Comparison of ENCODE assay signal across 17 cellular contexts in the genomic region with DNA sequence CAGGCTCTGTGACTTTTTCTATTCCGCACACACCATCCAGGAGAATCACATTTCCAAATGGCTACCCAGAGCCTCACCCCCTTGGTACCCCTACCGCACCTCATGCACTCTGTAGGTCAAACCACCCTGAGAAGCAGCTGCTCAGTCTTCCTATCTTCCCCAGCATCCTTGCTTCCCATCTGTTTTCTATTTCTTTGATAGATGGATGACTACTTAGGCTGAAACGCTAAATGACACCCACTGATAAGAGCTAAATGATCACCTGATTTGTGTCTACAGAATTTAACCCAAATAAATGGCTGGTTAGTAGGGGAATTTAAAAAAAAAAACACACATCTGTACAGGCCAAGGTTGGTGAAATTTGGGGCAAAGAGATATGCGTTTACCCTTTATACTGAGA. TPM values are rescaled to one million over a fixed set of nuclear protein-coding genes. Genes with fewer than 3 reads are reported as not detected.
DNase-seq lines count a peak whose midpoint lies in the region; ATAC-seq and TF ChIP-seq lines count a peak whose summit lies in the region.
"Had no signal": no experiment of that assay in that cellular context is flagged by ENCODE, and none has a peak within 500 bp of the region (broad histone marks: within the 10 kb centered on the region; RNA-seq: fewer than 3 reads in every experiment).

No MANE protein-coding gene starts in this region.

- no peaks in the 10 kb centered on the region for H3K27me3 Mint-ChIP-seq in MCF 10A (ENCODE audit: insufficient read depth, unreplicated experiment)
- H3K27me3 Mint-ChIP-seq: B cell; CD4-positive, alpha-beta T cell had no signal

- peaks cover 10% of the 10 kb centered on the region for H3K36me3 Mint-ChIP-seq in MCF 10A (ENCODE audit: insufficient read depth, unreplicated experiment)

- no peak overlapping the region for H3K9ac ChIP-seq in mammary epithelial cell (ENCODE audit: insufficient read depth, low read length)
- H3K9ac ChIP-seq: BLaER1 treated with 17β-estradiol and CSF1 and Interleukin-3, amounts not matched to agents 10 nM and 100 nM had no signal

- H3K36me3 ChIP-seq in mammary epithelial cell (ENCODE audit: insufficient read depth, low read length) = no peaks in the 10 kb centered on the region

- H3K9me3 ChIP-seq in mammary epithelial cell (replicated peaks; ENCODE audit: insufficient read depth, low read length) = no peaks in the 10 kb centered on the region
- H3K9me3 ChIP-seq: A549, Caco-2 had no signal

- WGBS in mammary epithelial cell (ENCODE audit: low coverage, missing lambda C conversion rate) = 95% methylated on average over 4 of the region's 4 CpGs

- CTCF ChIA-PET in MCF 10A (lab: Yijun Ruan, JAX) (interaction anchor here (2.3 kb wide), 1 partner anchor 250 kb away, joined by 8 read pairs; no protein-coding TSS in a partner anchor), mammary epithelial cell (lab: Charles Lee; ENCODE audit: low non-redundant PET) (no interaction called here)

- peaks cover 13% of the 10 kb centered on the region for H3K4me1 Mint-ChIP-seq in MCF 10A (ENCODE audit: insufficient read depth, unreplicated experiment)
- H3K4me1 Mint-ChIP-seq: B cell had no signal

- no peak overlapping the region for H3K4me3 Mint-ChIP-seq in MCF 10A (ENCODE audit: unreplicated experiment)
- H3K4me3 Mint-ChIP-seq: B cell; CD4-positive, alpha-beta T cell; CD8-positive, alpha-beta T cell had no signal

- intact Hi-C loops in MCF 10A (cut with micrococcal nuclease) (loop anchor here (5.0 kb wide), 1 partner anchor 714 kb away; no protein-coding TSS in a partner anchor), mammary epithelial cell (cut with micrococcal nuclease) (no loop called here)

- peaks cover 6% of the 10 kb centered on the region for H3K4me1 ChIP-seq in mammary epithelial cell (ENCODE audit: insufficient read depth, low read length)
- H3K4me1 ChIP-seq: A549; BLaER1 treated with 17β-estradiol and CSF1 and Interleukin-3, amounts not matched to agents 10 nM and 100 nM; Caco-2 had no signal

- BruUV-seq in MCF 10A (replicated peaks; lab: Mats Ljungman, UMichigan) (no TSS peak), mammary epithelial cell (replicated peaks; lab: Mats Ljungman, UMichigan) (no TSS peak)

- peaks cover 6% of the 10 kb centered on the region for H3K79me2 ChIP-seq in mammary epithelial cell (ENCODE audit: insufficient read depth, low read length)

- peak overlapping the region; percentile 27 for H3K27ac Mint-ChIP-seq in MCF 10A (ENCODE audit: low read depth, unreplicated experiment)
- H3K27ac Mint-ChIP-seq: B cell; CD4-positive, alpha-beta T cell; CD8-positive, alpha-beta T cell had no signal

- no peak overlapping the region for H3K4me2 ChIP-seq in mammary epithelial cell (ENCODE audit: insufficient read depth, low read depth, low read length)
- H3K4me2 ChIP-seq: A549; BLaER1 treated with 17β-estradiol and CSF1 and Interleukin-3, amounts not matched to agents 10 nM and 100 nM had no signal

- in situ Hi-C loops in mammary epithelial cell (cut with MboI; ENCODE audit: low sequenced_read_pairs in 2 of 2) = no loop called here

- H2AFZ ChIP-seq in mammary epithelial cell (ENCODE audit: low read depth, low read length) = no peak overlapping the region

- peaks cover 8% of the 10 kb centered on the region for H3K9me3 Mint-ChIP-seq in MCF 10A (ENCODE audit: unreplicated experiment)
- H3K9me3 Mint-ChIP-seq: CD4-positive, alpha-beta T cell had no signal

- H3K27me3 ChIP-seq in mammary epithelial cell (ENCODE audit: insufficient read depth, low read length) = no peaks in the 10 kb centered on the region
- H3K27me3 ChIP-seq: BLaER1 treated with 17β-estradiol and CSF1 and Interleukin-3, amounts not matched to agents 10 nM and 100 nM had no signal

- DNase-seq in MCF 10A (ENCODE audit: unreplicated experiment) = no peak
- no peak for DNase-seq in mammary epithelial cell
- DNase-seq: AML-193; Caco-2; Calu3; CD4-positive, alpha-beta T cell; CD8-positive, alpha-beta T cell; DMS79 treated with DMSO at 0.1 percent for 48 hours; GF-D8 had no signal

- no peaks in the 10 kb centered on the region for H4K20me1 ChIP-seq in mammary epithelial cell (ENCODE audit: insufficient read depth, low read length)

- no peak overlapping the region for H3K4me3 ChIP-seq in mammary epithelial cell (replicated peaks in 1 of 3; ENCODE audit: insufficient read depth in 1 of 3, low read depth in 2 of 3, low read length in 3 of 3)
- H3K4me3 ChIP-seq: A549; BLaER1 treated with 17β-estradiol and CSF1 and Interleukin-3, amounts not matched to agents 10 nM and 100 nM had no signal

- dilution Hi-C loops in mammary epithelial cell (cut with HindIII; ENCODE audit: low sequenced_read_pairs) = no loop called here

- ATAC-seq in SK-N-SH treated with all-trans-retinoic acid at 6 μM for 48 hours (no peak), GM21390 (IDR thresholded peaks at IDR 0.05; ENCODE audit: unreplicated experiment) (no peak), HG03039 (IDR thresholded peaks at IDR 0.05; ENCODE audit: unreplicated experiment) (no peak)
- ATAC-seq: A549; CD8-positive, alpha-beta T cell had no signal

- no peak overlapping the region for H3K27ac ChIP-seq in mammary epithelial cell (ENCODE audit: insufficient read depth, low read depth, low read length)
- H3K27ac ChIP-seq: 22Rv1; A549; BLaER1 treated with 17β-estradiol and CSF1 and Interleukin-3, amounts not matched to agents 10 nM and 100 nM; C4-2B had no signal

- POLR2A ChIA-PET in MCF 10A (lab: Yijun Ruan, JAX) = interaction anchor here (0.5 to 4.0 kb wide), 5 partner anchors 10 to 1025 kb away, joined by 3 to 31 read pairs (median 15); partner anchors contain the start of gene COX10

- TF ChIP-seq CTCF in MCF 10A (IDR thresholded peaks at IDR 0.05; ENCODE audit: unreplicated experiment) = no peak
- no peak for TF ChIP-seq CTCF in mammary epithelial cell (conservative IDR thresholded peaks at IDR 0.05 in 1 of 2, IDR thresholded peaks at IDR 0.05 in 1 of 2; ENCODE audit: extremely low read depth in 1 of 2, insufficient read depth in 1 of 2, low read depth in 1 of 2, low read length in 2 of 2)

TF ChIP-seq in SK-N-SH treated with all-trans-retinoic acid at 6 μM for 48 hours, 23 proteins besides CTCF, POLR2A, EP300 and RAD21:
- TF ChIP-seq CSDC2 (CRISPR knock-in tag; IDR thresholded peaks at IDR 0.05) (no peak), TCF4 (CRISPR knock-in tag; IDR thresholded peaks at IDR 0.05; ENCODE audit: borderline replicate concordance) (peak; percentile 46; the same call in 1 of the 2 replicates)

RNA-seq across cellular contexts. Expression of gene COX10, which starts 17.6 kb away (rescaled TPM):
- total RNA-seq in MCF 10A (2022) (16.4 and 21.0 TPM in 2 replicates), mammary epithelial cell (10 to 100 TPM; 18.2 to 18.4 TPM)
- 16.5 TPM for polyA plus RNA-seq in mammary epithelial cell
- 29.8 TPM for polyA minus RNA-seq in mammary epithelial cell
